1 cellular context compared by ENCODE assay signal in the genomic region with DNA sequence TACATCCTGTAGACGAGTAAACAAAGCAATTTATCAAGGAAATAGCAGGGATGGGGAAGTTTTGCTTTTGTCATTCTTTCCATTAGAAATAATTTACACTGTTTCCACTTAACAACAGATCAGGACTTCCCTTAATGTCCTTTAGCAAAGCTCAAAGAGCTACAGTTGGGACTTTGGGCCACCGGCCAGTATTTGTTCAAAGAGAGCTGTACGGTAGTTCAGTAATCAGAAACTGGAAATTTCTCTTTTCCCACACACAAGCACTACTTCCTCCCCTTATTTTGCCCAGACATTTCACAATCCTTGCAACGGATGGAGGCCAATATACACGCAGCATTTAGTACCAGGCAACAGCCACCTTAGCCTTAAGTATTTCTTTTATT.
TF ChIP-seq lines count a peak whose summit lies in the region.

No MANE protein-coding gene starts in this region.

TF ChIP-seq in HepG2, 621 proteins besides CTCF, POLR2A, EP300 and RAD21 (continued from another document and continues in another):
- peak; percentile 76; the same call in 1 of the 2 replicates for TF ChIP-seq ZNF792 (CRISPR knock-in tag; IDR thresholded peaks at IDR 0.05)
- TF ChIP-seq, protein P1, sequence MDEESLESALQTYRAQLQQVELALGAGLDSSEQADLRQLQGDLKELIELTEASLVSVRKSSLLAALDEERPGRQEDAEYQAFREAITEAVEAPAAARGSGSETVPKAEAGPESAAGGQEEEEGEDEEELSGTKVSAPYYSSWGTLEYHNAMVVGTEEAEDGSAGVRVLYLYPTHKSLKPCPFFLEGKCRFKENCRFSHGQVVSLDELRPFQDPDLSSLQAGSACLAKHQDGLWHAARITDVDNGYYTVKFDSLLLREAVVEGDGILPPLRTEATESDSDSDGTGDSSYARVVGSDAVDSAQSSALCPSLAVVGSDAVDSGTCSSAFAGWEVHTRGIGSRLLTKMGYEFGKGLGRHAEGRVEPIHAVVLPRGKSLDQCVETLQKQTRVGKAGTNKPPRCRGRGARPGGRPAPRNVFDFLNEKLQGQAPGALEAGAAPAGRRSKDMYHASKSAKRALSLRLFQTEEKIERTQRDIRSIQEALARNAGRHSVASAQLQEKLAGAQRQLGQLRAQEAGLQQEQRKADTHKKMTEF (CRISPR knock-in tag; IDR thresholded peaks at IDR 0.05), result peak; percentile 92
- TF ChIP-seq, protein P2, sequence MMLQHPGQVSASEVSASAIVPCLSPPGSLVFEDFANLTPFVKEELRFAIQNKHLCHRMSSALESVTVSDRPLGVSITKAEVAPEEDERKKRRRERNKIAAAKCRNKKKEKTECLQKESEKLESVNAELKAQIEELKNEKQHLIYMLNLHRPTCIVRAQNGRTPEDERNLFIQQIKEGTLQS (CRISPR knock-in tag; IDR thresholded peaks at IDR 0.05), result no peak
- peak; percentile 77; the same call in 1 of the 2 replicates for TF ChIP-seq FOXJ3 (CRISPR knock-in tag; IDR thresholded peaks at IDR 0.05; ENCODE audit: borderline replicate concordance)
- TF ChIP-seq ZNF225 (CRISPR knock-in tag; IDR thresholded peaks at IDR 0.05), result no peak
- TF ChIP-seq, protein P3, sequence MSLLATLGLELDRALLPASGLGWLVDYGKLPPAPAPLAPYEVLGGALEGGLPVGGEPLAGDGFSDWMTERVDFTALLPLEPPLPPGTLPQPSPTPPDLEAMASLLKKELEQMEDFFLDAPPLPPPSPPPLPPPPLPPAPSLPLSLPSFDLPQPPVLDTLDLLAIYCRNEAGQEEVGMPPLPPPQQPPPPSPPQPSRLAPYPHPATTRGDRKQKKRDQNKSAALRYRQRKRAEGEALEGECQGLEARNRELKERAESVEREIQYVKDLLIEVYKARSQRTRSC (CRISPR knock-in tag; IDR thresholded peaks at IDR 0.05; ENCODE audit: low read depth), result no peak
- TF ChIP-seq, protein P4, sequence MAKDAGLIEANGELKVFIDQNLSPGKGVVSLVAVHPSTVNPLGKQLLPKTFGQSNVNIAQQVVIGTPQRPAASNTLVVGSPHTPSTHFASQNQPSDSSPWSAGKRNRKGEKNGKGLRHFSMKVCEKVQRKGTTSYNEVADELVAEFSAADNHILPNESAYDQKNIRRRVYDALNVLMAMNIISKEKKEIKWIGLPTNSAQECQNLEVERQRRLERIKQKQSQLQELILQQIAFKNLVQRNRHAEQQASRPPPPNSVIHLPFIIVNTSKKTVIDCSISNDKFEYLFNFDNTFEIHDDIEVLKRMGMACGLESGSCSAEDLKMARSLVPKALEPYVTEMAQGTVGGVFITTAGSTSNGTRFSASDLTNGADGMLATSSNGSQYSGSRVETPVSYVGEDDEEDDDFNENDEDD (CRISPR knock-in tag; IDR thresholded peaks at IDR 0.05; ENCODE audit: borderline replicate concordance), result peak; percentile 48; the same call in 1 of the 2 replicates
- peak; percentile 46; the same call in 1 of the 2 replicates for TF ChIP-seq MIER3 (CRISPR knock-in tag; IDR thresholded peaks at IDR 0.05; ENCODE audit: borderline replicate concordance)
- no peak for TF ChIP-seq PHF8 (CRISPR knock-in tag; IDR thresholded peaks at IDR 0.05)
- TF ChIP-seq, protein P5, sequence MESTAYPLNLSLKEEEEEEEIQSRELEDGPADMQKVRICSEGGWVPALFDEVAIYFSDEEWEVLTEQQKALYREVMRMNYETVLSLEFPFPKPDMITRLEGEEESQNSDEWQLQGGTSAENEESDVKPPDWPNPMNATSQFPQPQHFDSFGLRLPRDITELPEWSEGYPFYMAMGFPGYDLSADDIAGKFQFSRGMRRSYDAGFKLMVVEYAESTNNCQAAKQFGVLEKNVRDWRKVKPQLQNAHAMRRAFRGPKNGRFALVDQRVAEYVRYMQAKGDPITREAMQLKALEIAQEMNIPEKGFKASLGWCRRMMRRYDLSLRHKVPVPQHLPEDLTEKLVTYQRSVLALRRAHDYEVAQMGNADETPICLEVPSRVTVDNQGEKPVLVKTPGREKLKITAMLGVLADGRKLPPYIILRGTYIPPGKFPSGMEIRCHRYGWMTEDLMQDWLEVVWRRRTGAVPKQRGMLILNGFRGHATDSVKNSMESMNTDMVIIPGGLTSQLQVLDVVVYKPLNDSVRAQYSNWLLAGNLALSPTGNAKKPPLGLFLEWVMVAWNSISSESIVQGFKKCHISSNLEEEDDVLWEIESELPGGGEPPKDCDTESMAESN (CRISPR knock-in tag; conservative IDR thresholded peaks at IDR 0.05), result no peak
- no peak for TF ChIP-seq TBL1XR1 (IDR thresholded peaks at IDR 0.05; ENCODE audit: borderline replicate concordance, low read length, partially characterized antibody)
- TF ChIP-seq AGO1 (IDR thresholded peaks at IDR 0.05; ENCODE audit: low read depth, low read length, poor library complexity, severe bottlenecking), result no peak
- peak; percentile 77 for TF ChIP-seq ETV6 (CRISPR knock-in tag; conservative IDR thresholded peaks at IDR 0.05)
- no peak for TF ChIP-seq ZNF260 (CRISPR knock-in tag; IDR thresholded peaks at IDR 0.05; ENCODE audit: borderline replicate concordance, low read depth)
- TF ChIP-seq, protein P6, sequence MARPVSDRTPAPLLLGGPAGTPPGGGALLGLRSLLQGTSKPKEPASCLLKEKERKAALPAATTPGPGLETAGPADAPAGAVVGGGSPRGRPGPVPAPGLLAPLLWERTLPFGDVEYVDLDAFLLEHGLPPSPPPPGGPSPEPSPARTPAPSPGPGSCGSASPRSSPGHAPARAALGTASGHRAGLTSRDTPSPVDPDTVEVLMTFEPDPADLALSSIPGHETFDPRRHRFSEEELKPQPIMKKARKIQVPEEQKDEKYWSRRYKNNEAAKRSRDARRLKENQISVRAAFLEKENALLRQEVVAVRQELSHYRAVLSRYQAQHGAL (CRISPR knock-in tag; IDR thresholded peaks at IDR 0.05; ENCODE audit: not compliant biosample characterization), result no peak
- TF ChIP-seq, protein P7, sequence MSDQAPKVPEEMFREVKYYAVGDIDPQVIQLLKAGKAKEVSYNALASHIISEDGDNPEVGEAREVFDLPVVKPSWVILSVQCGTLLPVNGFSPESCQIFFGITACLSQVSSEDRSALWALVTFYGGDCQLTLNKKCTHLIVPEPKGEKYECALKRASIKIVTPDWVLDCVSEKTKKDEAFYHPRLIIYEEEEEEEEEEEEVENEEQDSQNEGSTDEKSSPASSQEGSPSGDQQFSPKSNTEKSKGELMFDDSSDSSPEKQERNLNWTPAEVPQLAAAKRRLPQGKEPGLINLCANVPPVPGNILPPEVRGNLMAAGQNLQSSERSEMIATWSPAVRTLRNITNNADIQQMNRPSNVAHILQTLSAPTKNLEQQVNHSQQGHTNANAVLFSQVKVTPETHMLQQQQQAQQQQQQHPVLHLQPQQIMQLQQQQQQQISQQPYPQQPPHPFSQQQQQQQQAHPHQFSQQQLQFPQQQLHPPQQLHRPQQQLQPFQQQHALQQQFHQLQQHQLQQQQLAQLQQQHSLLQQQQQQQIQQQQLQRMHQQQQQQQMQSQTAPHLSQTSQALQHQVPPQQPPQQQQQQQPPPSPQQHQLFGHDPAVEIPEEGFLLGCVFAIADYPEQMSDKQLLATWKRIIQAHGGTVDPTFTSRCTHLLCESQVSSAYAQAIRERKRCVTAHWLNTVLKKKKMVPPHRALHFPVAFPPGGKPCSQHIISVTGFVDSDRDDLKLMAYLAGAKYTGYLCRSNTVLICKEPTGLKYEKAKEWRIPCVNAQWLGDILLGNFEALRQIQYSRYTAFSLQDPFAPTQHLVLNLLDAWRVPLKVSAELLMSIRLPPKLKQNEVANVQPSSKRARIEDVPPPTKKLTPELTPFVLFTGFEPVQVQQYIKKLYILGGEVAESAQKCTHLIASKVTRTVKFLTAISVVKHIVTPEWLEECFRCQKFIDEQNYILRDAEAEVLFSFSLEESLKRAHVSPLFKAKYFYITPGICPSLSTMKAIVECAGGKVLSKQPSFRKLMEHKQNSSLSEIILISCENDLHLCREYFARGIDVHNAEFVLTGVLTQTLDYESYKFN (CRISPR knock-in tag; conservative IDR thresholded peaks at IDR 0.05), result peak; percentile 98
- TF ChIP-seq, protein P8, sequence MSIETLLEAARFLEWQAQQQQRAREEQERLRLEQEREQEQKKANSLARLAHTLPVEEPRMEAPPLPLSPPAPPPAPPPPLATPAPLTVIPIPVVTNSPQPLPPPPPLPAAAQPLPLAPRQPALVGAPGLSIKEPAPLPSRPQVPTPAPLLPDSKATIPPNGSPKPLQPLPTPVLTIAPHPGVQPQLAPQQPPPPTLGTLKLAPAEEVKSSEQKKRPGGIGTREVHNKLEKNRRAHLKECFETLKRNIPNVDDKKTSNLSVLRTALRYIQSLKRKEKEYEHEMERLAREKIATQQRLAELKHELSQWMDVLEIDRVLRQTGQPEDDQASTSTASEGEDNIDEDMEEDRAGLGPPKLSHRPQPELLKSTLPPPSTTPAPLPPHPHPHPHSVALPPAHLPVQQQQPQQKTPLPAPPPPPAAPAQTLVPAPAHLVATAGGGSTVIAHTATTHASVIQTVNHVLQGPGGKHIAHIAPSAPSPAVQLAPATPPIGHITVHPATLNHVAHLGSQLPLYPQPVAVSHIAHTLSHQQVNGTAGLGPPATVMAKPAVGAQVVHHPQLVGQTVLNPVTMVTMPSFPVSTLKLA (IDR thresholded peaks at IDR 0.05), result no peak
- TF ChIP-seq, protein P9, sequence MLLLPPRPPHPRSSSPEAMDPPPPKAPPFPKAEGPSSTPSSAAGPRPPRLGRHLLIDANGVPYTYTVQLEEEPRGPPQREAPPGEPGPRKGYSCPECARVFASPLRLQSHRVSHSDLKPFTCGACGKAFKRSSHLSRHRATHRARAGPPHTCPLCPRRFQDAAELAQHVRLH (CRISPR knock-in tag; IDR thresholded peaks at IDR 0.05; ENCODE audit: borderline replicate concordance, low read depth), result peak; percentile 65; the same call in 1 of the 2 replicates
- TF ChIP-seq ZNF841 (CRISPR knock-in tag; IDR thresholded peaks at IDR 0.05; ENCODE audit: borderline replicate concordance), result no peak
- no peak for TF ChIP-seq ZNF44 (CRISPR knock-in tag; IDR thresholded peaks at IDR 0.05)
- peak; percentile 84 for TF ChIP-seq RXRB (CRISPR knock-in tag; IDR thresholded peaks at IDR 0.05; ENCODE audit: borderline replicate concordance)
- TF ChIP-seq POGZ (CRISPR knock-in tag; IDR thresholded peaks at IDR 0.05), result peak; percentile 94
- TF ChIP-seq, protein P10, sequence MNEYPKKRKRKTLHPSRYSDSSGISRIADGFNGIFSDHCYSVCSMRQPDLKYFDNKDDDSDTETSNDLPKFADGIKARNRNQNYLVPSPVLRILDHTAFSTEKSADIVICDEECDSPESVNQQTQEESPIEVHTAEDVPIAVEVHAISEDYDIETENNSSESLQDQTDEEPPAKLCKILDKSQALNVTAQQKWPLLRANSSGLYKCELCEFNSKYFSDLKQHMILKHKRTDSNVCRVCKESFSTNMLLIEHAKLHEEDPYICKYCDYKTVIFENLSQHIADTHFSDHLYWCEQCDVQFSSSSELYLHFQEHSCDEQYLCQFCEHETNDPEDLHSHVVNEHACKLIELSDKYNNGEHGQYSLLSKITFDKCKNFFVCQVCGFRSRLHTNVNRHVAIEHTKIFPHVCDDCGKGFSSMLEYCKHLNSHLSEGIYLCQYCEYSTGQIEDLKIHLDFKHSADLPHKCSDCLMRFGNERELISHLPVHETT (CRISPR knock-in tag; conservative IDR thresholded peaks at IDR 0.05), result no peak
- TF ChIP-seq SMYD3 (CRISPR knock-in tag; IDR thresholded peaks at IDR 0.05), result no peak
- TF ChIP-seq ZNF737 (CRISPR knock-in tag; IDR thresholded peaks at IDR 0.05; ENCODE audit: borderline replicate concordance), result no peak
- TF ChIP-seq CBX5 (CRISPR knock-in tag; IDR thresholded peaks at IDR 0.05; ENCODE audit: borderline replicate concordance), result no peak
- TF ChIP-seq, protein P11, sequence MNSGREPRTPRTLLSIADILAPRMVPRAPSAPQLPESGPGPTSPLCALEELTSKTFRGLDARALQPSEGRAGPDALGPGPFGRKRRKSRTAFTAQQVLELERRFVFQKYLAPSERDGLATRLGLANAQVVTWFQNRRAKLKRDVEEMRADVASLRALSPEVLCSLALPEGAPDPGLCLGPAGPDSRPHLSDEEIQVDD (CRISPR knock-in tag; IDR thresholded peaks at IDR 0.05; ENCODE audit: borderline replicate concordance), result no peak
- no peak for TF ChIP-seq ZNF20 (CRISPR knock-in tag; IDR thresholded peaks at IDR 0.05)
- TF ChIP-seq SRSF4 (IDR thresholded peaks at IDR 0.05; ENCODE audit: low read depth, low read length, poor library complexity, severe bottlenecking), result no peak
- TF ChIP-seq JUNB (CRISPR knock-in tag; IDR thresholded peaks at IDR 0.05; ENCODE audit: borderline replicate concordance), result no peak
- TF ChIP-seq CCAR2 (optimal IDR thresholded peaks at IDR 0.05; ENCODE audit: low read depth, low read length), result no peak
- TF ChIP-seq NFE2 (CRISPR knock-in tag; IDR thresholded peaks at IDR 0.05), result no peak
- TF ChIP-seq, protein P12, sequence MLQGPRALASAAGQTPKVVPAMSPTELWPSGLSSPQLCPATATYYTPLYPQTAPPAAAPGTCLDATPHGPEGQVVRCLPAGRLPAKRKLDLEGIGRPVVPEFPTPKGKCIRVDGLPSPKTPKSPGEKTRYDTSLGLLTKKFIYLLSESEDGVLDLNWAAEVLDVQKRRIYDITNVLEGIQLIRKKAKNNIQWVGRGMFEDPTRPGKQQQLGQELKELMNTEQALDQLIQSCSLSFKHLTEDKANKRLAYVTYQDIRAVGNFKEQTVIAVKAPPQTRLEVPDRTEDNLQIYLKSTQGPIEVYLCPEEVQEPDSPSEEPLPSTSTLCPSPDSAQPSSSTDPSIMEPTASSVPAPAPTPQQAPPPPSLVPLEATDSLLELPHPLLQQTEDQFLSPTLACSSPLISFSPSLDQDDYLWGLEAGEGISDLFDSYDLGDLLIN (CRISPR knock-in tag; IDR thresholded peaks at IDR 0.05; ENCODE audit: borderline replicate concordance), result no peak
- no peak for TF ChIP-seq PHF20 (CRISPR knock-in tag; IDR thresholded peaks at IDR 0.05)
- TF ChIP-seq, protein P13, sequence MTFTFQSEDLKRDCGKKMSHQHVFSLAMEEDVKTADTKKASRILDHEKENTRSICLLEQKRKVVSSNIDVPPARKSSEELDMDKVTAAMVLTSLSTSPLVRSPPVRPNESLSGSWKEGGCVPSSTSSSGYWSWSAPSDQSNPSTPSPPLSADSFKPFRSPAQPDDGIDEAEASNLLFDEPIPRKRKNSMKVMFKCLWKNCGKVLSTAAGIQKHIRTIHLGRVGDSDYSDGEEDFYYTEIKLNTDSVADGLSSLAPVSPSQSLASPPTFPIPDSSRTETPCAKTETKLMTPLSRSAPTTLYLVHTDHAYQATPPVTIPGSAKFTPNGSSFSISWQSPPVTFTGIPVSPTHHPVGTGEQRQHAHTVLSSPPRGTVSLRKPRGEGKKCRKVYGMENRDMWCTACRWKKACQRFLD (CRISPR knock-in tag; IDR thresholded peaks at IDR 0.05; ENCODE audit: borderline replicate concordance), result no peak
- TF ChIP-seq ZNF160 (CRISPR knock-in tag; IDR thresholded peaks at IDR 0.05), result no peak
- TF ChIP-seq TOPORS (CRISPR knock-in tag; IDR thresholded peaks at IDR 0.05), result no peak
- no peak for TF ChIP-seq ZNF776 (CRISPR knock-in tag; IDR thresholded peaks at IDR 0.05)
- peak; percentile 70; the same call in 1 of the 2 replicates for TF ChIP-seq SIX4 (CRISPR knock-in tag; IDR thresholded peaks at IDR 0.05)
- TF ChIP-seq XRCC5 (optimal IDR thresholded peaks at IDR 0.05; ENCODE audit: low read length), result peak; percentile 45
- TF ChIP-seq ERF (CRISPR knock-in tag; IDR thresholded peaks at IDR 0.05), result peak; percentile 94
- peak; percentile 74 for TF ChIP-seq FOSL2 (CRISPR knock-in tag; IDR thresholded peaks at IDR 0.05)
